Comparison of ENCODE assay signal across 35 cellular contexts in genomic region chr9:112339886-112340285, GRCh38.
"Had no signal": no experiment of that assay in that cellular context is flagged by ENCODE, and none has a peak within 500 bp of the region (broad histone marks: within the 10 kb centered on the region; RNA-seq: fewer than 3 reads in every experiment).

No MANE protein-coding gene starts in this region.

- DNase-seq: Karpas-422, Kasumi-1, MG63, MM.1S, MV-4-11, NCI-H1048, NCI-H1092, NCI-H1092 treated with DMSO at 0.1 percent for 48 hours, NCI-H1105, NCI-H1105 treated with DMSO at 0.1 percent for 48 hours, NCI-H1417, NCI-H1417 treated with DMSO at 0.1 percent for 48 hours, NCI-H1436, NCI-H1436 treated with DMSO at 0.1 percent for 48 hours, NCI-H146, NCI-H1694, NCI-H1694 treated with DMSO at 0.1 percent for 48 hours, NCI-H187, NCI-H187 treated with DMSO at 0.1 percent for 48 hours, NCI-H1930, NCI-H2029, NCI-H2029 treated with DMSO at 0.1 percent for 48 hours, NCI-H2081, NCI-H2081 treated with DMSO at 0.1 percent for 48 hours, NCI-H2107, NCI-H2171, NCI-H2171 treated with DMSO at 0.1 percent for 48 hours, NCI-H2227 treated with DMSO at 0.1 percent for 48 hours, NCI-H226, NCI-H345, NCI-H446, NCI-H446 treated with DMSO at 0.1 percent for 48 hours, NCI-H510A, NCI-H510A treated with DMSO at 0.1 percent for 48 hours, NCI-H524 had no signal

- H3K4me3 ChIP-seq: MG63 had no signal

- H3K9me3 ChIP-seq: MG63 had no signal
